8 cellular contexts compared by ENCODE assay signal in the genomic region with DNA sequence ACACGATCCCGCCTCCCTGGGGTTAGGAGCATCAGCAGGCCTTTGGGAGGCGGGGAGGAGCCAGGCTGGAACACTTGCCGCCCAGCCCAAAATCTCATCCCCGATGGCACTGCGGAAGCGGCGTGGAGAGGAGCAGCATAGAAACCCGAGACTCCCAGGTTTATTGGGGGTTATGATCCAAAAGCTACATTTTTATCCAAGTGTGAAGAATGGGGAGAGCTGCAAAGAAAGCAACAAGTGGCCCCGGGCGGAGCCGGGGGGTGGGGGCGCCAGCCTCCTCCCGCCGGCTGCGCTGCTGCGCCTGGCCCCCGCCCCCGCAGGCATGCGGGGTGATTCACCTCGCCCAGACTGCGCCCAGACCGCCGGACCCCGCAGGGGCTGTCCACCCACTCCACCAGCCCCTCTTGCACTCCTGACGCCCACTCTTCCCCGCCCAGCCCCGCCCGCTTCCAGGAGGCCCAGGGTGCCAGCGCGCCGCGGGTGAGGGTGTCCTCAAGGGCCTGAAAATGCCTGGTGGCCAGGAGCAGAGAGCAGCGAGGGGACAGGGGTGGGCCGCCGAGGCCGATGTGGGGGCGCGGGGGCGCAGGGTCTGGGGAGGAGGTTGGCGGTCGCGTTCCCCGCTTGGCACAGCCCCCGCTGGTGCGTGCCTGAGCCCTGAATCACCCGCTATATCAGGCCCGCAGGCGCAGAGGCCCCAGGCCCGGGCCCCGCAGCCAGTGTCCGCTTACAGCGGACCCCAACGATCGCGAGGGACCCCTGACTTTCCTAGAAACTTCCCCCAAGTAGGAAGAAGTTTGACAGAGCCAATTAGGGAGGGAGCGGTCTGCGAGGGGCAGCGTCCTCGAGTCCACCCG.
A peak's percentile ranks its signal among the peaks of the same experiment; 100 is the strongest.
DNase-seq lines count a peak whose midpoint lies in the region; ATAC-seq and FAIRE-seq lines count a peak whose summit lies in the region.

No MANE protein-coding gene starts in this region.

- H3K36me3 ChIP-seq in iPS-18a (ENCODE audit: control insufficient read depth, low read depth, low read length) = no peaks in the 10 kb centered on the region

- H3K9ac ChIP-seq in iPS-18a (ENCODE audit: low read length) = peak overlapping the region; percentile 42

- no peak for ATAC-seq in GM21825 (IDR thresholded peaks at IDR 0.05; ENCODE audit: unreplicated experiment)

- DNase-seq in activated CD4-positive, alpha-beta T cell treated with anti-CD3 and anti-CD28 coated beads for 4 hours = peak; percentile 14 to 26
- DNase-seq in activated CD4-positive, alpha-beta T cell treated with anti-CD3 and anti-CD28 coated beads, Interleukin-2, amount 50 U/mL, for 1 hour = no peak
- DNase-seq in astrocyte of the hippocampus (ENCODE audit: low read depth, low spot score) (peak; percentile 88), GM19239 (ENCODE audit: insufficient read length, low spot score) (no peak), NCI-H748 treated with DMSO at 0.1 percent for 48 hours (lab: John Stamatoyannopoulos, UW) (no peak)

- no peaks in the 10 kb centered on the region for H3K9me3 ChIP-seq in iPS-18a (ENCODE audit: control insufficient read depth, low read depth, low read length)

- FAIRE-seq in GM19239 (lab: Jason Lieb, UNC) = no peak

- peaks cover 5% of the 10 kb centered on the region for H3K4me1 ChIP-seq in iPS-18a (ENCODE audit: control insufficient read depth, low read depth, low read length)

- peaks cover 46% of the 10 kb centered on the region for H3K27me3 ChIP-seq in iPS-18a (ENCODE audit: control insufficient read depth, insufficient read depth, low read length)

- H3K27ac ChIP-seq in iPS-18a (ENCODE audit: low read length) (no peak overlapping the region), skin epidermis (peak overlapping the region; percentile 71 to 97 (median 92))

- H3K4me3 ChIP-seq in iPS-18a (ENCODE audit: low read length) (peak overlapping the region; percentile 78), skin epidermis (peak overlapping the region; percentile 55 to 72 (median 58))

Comparison
In these comparisons a context has a peak if more than half of its experiments do, and no peak if none do; other contexts are left out.
1. DNase-seq: peak in activated CD4-positive, alpha-beta T cell treated with anti-CD3 and anti-CD28 coated beads for 4 hours (2 of 2) and astrocyte of the hippocampus (single experiment); none in activated CD4-positive, alpha-beta T cell treated with anti-CD3 and anti-CD28 coated beads, Interleukin-2, amount 50 U/mL, for 1 hour (single experiment), GM19239 (single experiment) and NCI-H748 treated with DMSO at 0.1 percent for 48 hours (single experiment).